15 cellular contexts compared by ENCODE assay signal in the genomic region with DNA sequence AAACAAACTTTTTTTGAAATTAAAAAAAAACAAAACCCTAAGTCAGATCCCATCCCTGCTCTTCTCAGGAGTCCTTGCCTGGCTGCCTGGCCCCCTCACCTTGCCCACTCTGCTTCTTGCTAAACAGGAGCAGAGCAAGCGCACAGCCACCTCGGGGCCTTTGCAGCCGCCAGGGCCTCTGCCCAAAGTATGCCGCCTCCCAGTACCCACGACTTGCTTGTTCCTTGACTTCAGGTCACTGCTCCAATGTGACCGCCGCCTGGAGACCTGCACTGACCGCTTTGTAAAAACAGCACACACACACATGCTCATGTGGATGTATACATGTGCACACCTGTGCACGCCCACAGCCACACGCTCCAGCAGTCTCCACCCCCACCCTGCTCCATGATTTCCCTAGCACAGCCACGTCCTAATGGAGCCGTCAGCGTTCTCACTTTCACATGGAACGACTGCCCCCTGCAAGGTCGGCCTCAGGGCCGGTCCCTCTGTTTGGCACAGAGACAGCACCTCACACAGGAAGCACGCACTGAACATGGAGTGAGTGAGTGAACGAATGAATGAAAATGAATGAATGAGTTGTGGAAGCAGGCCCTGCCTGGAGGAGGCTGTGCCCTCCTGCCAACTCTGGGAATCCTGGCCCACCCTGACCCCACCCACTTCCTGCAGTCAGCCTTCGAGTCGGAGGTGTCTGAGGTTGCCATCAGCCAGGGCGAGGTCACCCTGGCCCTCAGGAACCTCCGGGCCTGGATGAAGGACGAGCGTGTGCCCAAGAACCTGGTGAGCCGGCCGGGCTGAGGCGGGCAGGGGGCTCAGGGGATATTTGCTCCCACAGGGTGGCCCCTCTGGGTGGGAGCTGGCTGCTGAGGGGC. TPM values are rescaled to one million over a fixed set of nuclear protein-coding genes. Genes with fewer than 3 reads are reported as not detected.
"Had no signal": no experiment of that assay in that cellular context is flagged by ENCODE, and none has a peak within 500 bp of the region (broad histone marks: within the 10 kb centered on the region; RNA-seq: fewer than 3 reads in every experiment).

No MANE protein-coding gene starts in this region.

- H3K9me3 ChIP-seq: breast epithelium, esophagus muscularis mucosa, thyroid gland had no signal

- H3K36me3 ChIP-seq: breast epithelium, thyroid gland had no signal

- H3K27ac Mint-ChIP-seq: activated CD8-positive, alpha-beta memory T cell treated with anti-CD3 and anti-CD28 coated beads, Interleukin-2, amount 10 ng/mL, durations not matched to agents 7 days and 5 days; activated naive CD8-positive, alpha-beta T cell; activated T-cell treated with anti-CD3 and anti-CD28 coated beads, Interleukin-2, amount 50 U/mL, for 24 hours; T-helper 2 cell treated with Interferon-gamma antibody and Interleukin-4, amounts not matched to agents 5 μg/mL and 100 μg/mL, for 36 hours had no signal

- H3K27ac ChIP-seq: thyroid gland had no signal

- H3K4me3 Mint-ChIP-seq: activated CD8-positive, alpha-beta memory T cell treated with anti-CD3 and anti-CD28 coated beads, Interleukin-2, amount 10 ng/mL, durations not matched to agents 7 days and 5 days; activated naive CD8-positive, alpha-beta T cell; activated T-cell treated with anti-CD3 and anti-CD28 coated beads, Interleukin-2, amount 50 U/mL, for 24 hours; immature natural killer cell; nephron; T-helper 2 cell treated with Interferon-gamma antibody and Interleukin-4, amounts not matched to agents 5 μg/mL and 100 μg/mL, for 36 hours had no signal

- H3K27me3 ChIP-seq: breast epithelium, esophagus muscularis mucosa, thyroid gland had no signal

- ATAC-seq: activated CD8-positive, alpha-beta memory T cell treated with anti-CD3 and anti-CD28 coated beads, Interleukin-2, amount 10 ng/mL, durations not matched to agents 7 days and 5 days; left cardiac atrium had no signal

- H3K4me3 ChIP-seq: breast epithelium, esophagus muscularis mucosa, thyroid gland had no signal

- H3K4me1 Mint-ChIP-seq: activated CD8-positive, alpha-beta memory T cell treated with anti-CD3 and anti-CD28 coated beads, Interleukin-2, amount 10 ng/mL, durations not matched to agents 7 days and 5 days; immature natural killer cell had no signal

- H3K27me3 Mint-ChIP-seq: activated CD8-positive, alpha-beta memory T cell treated with anti-CD3 and anti-CD28 coated beads, Interleukin-2, amount 10 ng/mL, durations not matched to agents 7 days and 5 days; activated naive CD8-positive, alpha-beta T cell; activated T-cell treated with anti-CD3 and anti-CD28 coated beads, Interleukin-2, amount 50 U/mL, for 24 hours had no signal

- DNase-seq: activated CD4-positive, alpha-beta T cell treated with anti-CD3 and anti-CD28 coated beads, Interleukin-2, amount 50 U/mL, for 48 hours; activated CD4-positive, CD25-positive, alpha-beta regulatory T cell treated with anti-CD3 and anti-CD28 coated beads, Interleukin-2, amount 50 U/mL, for 72 hours; activated CD8-positive, alpha-beta memory T cell treated with anti-CD3 and anti-CD28 coated beads, Interleukin-2, amount 10 ng/mL, durations not matched to agents 7 days and 5 days; activated effector memory CD4-positive, alpha-beta T cell treated with Interleukin-2 at 50 U/mL for 16 hours; activated T-cell treated with anti-CD3 and anti-CD28 coated beads, Interleukin-2, amount 50 U/mL, for 24 hours; immature natural killer cell; left cardiac atrium; retina; small intestine; thyroid gland had no signal

- H3K36me3 Mint-ChIP-seq: activated CD8-positive, alpha-beta memory T cell treated with anti-CD3 and anti-CD28 coated beads, Interleukin-2, amount 10 ng/mL, durations not matched to agents 7 days and 5 days; activated naive CD8-positive, alpha-beta T cell; immature natural killer cell had no signal

RNA-seq across cellular contexts. Expression of gene ALDH3B1, which starts 8.0 kb away (rescaled TPM):
- total RNA-seq: activated CD8-positive, alpha-beta memory T cell treated with anti-CD3 and anti-CD28 coated beads, Interleukin-2, amount 10 ng/mL, durations not matched to agents 7 days and 5 days had no signal
